Comparison of ENCODE assay signal across 1 cellular context in genomic region chr2:44952143-44952805, GRCh38.
TF ChIP-seq lines count a peak whose summit lies in the region.

No MANE protein-coding gene starts in this region.

TF ChIP-seq in GM12878, 131 proteins besides CTCF, POLR2A, EP300 and RAD21 (continued from another document):
- TF ChIP-seq NRF1 (conservative IDR thresholded peaks at IDR 0.05; ENCODE audit: low read depth, low read length) (no peak), SREBF2 (IDR thresholded peaks at IDR 0.05; ENCODE audit: low read length) (no peak), JUND (IDR thresholded peaks at IDR 0.05; ENCODE audit: low read depth, low read length) (no peak), NR2F1 (conservative IDR thresholded peaks at IDR 0.05) (no peak), SMARCA5 (IDR thresholded peaks at IDR 0.05) (0 out of 2 replicates have a peak, but pooled peaks have one; percentile 17), RUNX3 (IDR thresholded peaks at IDR 0.05; ENCODE audit: low read length) (no peak), MTA2 (IDR thresholded peaks at IDR 0.05; ENCODE audit: low read depth) (no peak), SMC3 (IDR thresholded peaks at IDR 0.05; ENCODE audit: borderline replicate concordance, low read length) (peak; percentile 39; the same call in 1 of the 2 replicates)
